Comparison of ENCODE assay signal across 1 cellular context in genomic region chr6:3965071-3965718, GRCh38.
TF ChIP-seq lines count a peak whose summit lies in the region.

No MANE protein-coding gene starts in this region.

TF ChIP-seq in HepG2, 621 proteins besides CTCF, POLR2A, EP300 and RAD21 (continued from another document and continues in another):
- TF ChIP-seq ZNF407 (CRISPR knock-in tag; IDR thresholded peaks at IDR 0.05; ENCODE audit: not compliant biosample characterization) (no peak), NFE2 (CRISPR knock-in tag; IDR thresholded peaks at IDR 0.05) (no peak), ZBTB8A (CRISPR knock-in tag; IDR thresholded peaks at IDR 0.05; ENCODE audit: borderline replicate concordance, low read depth) (no peak), MIER2 (CRISPR knock-in tag; IDR thresholded peaks at IDR 0.05) (no peak), SP5 (CRISPR knock-in tag; IDR thresholded peaks at IDR 0.05; ENCODE audit: borderline replicate concordance, low read depth) (no peak), NCOR1 (IDR thresholded peaks at IDR 0.05; ENCODE audit: borderline replicate concordance, low read length) (no peak), TARDBP (CRISPR knock-in tag; IDR thresholded peaks at IDR 0.05) (no peak), HIC2 (CRISPR knock-in tag; IDR thresholded peaks at IDR 0.05; ENCODE audit: low read depth) (0 out of 2 replicates have a peak, but pooled peaks have one; percentile 25), NFKB2 (CRISPR knock-in tag; IDR thresholded peaks at IDR 0.05; ENCODE audit: borderline replicate concordance) (no peak), BHLHE40 (IDR thresholded peaks at IDR 0.05; ENCODE audit: low read length) (peak; percentile 71), ZNF484 (CRISPR knock-in tag; IDR thresholded peaks at IDR 0.05; ENCODE audit: borderline replicate concordance, low read depth) (no peak), PBX3 (CRISPR knock-in tag; IDR thresholded peaks at IDR 0.05; ENCODE audit: borderline replicate concordance) (no peak), ZNF263 (CRISPR knock-in tag; IDR thresholded peaks at IDR 0.05) (0 out of 2 replicates have a peak, but pooled peaks have one; percentile 13), HNF4A (CRISPR knock-in tag; IDR thresholded peaks at IDR 0.05) (peak; percentile 36), RARG (CRISPR knock-in tag; IDR thresholded peaks at IDR 0.05; ENCODE audit: low read depth) (no peak), ZNF766 (CRISPR knock-in tag; IDR thresholded peaks at IDR 0.05; ENCODE audit: borderline replicate concordance) (no peak), ZBTB1 (CRISPR knock-in tag; IDR thresholded peaks at IDR 0.05; ENCODE audit: borderline replicate concordance) (no peak), SRF (IDR thresholded peaks at IDR 0.05; ENCODE audit: low read depth, low read length) (no peak), ZNF639 (CRISPR knock-in tag; conservative IDR thresholded peaks at IDR 0.05) (no peak), THAP7 (CRISPR knock-in tag; IDR thresholded peaks at IDR 0.05) (no peak), ZNF614 (CRISPR knock-in tag; IDR thresholded peaks at IDR 0.05; ENCODE audit: borderline replicate concordance) (no peak), FOSL2 (CRISPR knock-in tag; IDR thresholded peaks at IDR 0.05) (peak; percentile 31; the same call in 1 of the 2 replicates), JDP2 (CRISPR knock-in tag; IDR thresholded peaks at IDR 0.05; ENCODE audit: borderline replicate concordance) (no peak), PAXIP1 (CRISPR knock-in tag; conservative IDR thresholded peaks at IDR 0.05) (no peak), STAT6 (CRISPR knock-in tag; IDR thresholded peaks at IDR 0.05; ENCODE audit: borderline replicate concordance) (no peak), HMGXB4 (CRISPR knock-in tag; IDR thresholded peaks at IDR 0.05; ENCODE audit: borderline replicate concordance in 1 of 2, low read depth in 1 of 2) (no peak), ZNF230 (CRISPR knock-in tag; IDR thresholded peaks at IDR 0.05) (no peak), ATM (IDR thresholded peaks at IDR 0.05; ENCODE audit: borderline replicate concordance) (no peak), ZNF292 (CRISPR knock-in tag; IDR thresholded peaks at IDR 0.05; ENCODE audit: borderline replicate concordance, low read depth) (no peak)
